Comparison of ENCODE assay signal across 8 cellular contexts in the genomic region with DNA sequence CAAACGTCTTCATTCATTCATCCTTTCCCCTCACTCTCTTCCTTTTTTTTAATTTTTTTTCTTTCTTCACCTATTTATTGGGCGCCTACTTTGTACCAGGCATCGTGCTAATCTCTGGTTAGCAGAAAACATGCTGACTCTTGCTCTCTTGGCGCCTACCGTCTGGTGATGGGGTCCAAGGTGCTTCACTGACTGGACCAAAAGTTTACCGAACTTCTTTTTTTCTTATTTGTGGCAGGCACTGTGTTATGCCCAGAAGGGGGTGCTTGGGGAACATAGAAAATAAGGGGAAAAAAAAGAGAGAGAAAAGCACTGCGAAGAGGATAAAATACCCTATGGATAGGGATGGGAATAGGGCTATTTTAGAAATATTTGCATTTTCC. TPM values are rescaled to one million over a fixed set of nuclear protein-coding genes. Genes with fewer than 3 reads are reported as not detected.
DNase-seq lines count a peak whose midpoint lies in the region; ATAC-seq and TF ChIP-seq lines count a peak whose summit lies in the region.

No MANE protein-coding gene starts in this region.

- 40 to 46% methylated on average over 7 of the region's 7 CpGs for WGBS in aorta, 2 donors

- H3K27ac ChIP-seq in lower lobe of right lung (peak overlapping the region; percentile 85), aorta (ENCODE audit: low read depth in 1 of 2, low read length in 2 of 2) (no peak overlapping the region)

- in situ Hi-C loops in astrocyte of the cerebellum (cut with HindIII; ENCODE audit: low sequenced_read_pairs), result no loop called here

- no peak for TF ChIP-seq CTCF in astrocyte of the cerebellum (IDR thresholded peaks at IDR 0.05; ENCODE audit: low read depth, low read length, missing control alignments)
- no peak for TF ChIP-seq CTCF in lower lobe of right lung (IDR thresholded peaks at IDR 0.05)

- H3K9me3 ChIP-seq in lower lobe of right lung (no peaks in the 10 kb centered on the region), aorta (ENCODE audit: control insufficient read depth, low read length) (no peaks in the 10 kb centered on the region)

- ATAC-seq in HG03342 (IDR thresholded peaks at IDR 0.05; ENCODE audit: unreplicated experiment), result peak; percentile 1
- ATAC-seq in lower lobe of right lung, result peak in 1 of 2 donors; percentile 7
- peak; percentile 15 for ATAC-seq in aorta (ENCODE audit: low FRiP score)

- H3K4me1 ChIP-seq in lower lobe of right lung (peaks cover 29% of the 10 kb centered on the region), aorta (ENCODE audit: control insufficient read depth in 1 of 2, insufficient read depth in 2 of 2, low read length in 2 of 2) (peaks cover 0 to 3% of the 10 kb centered on the region in 2 donors)

- H3K36me3 ChIP-seq in lower lobe of right lung, result no peaks in the 10 kb centered on the region
- H3K36me3 ChIP-seq in aorta (ENCODE audit: control insufficient read depth in 1 of 2, insufficient read depth in 2 of 2, low read length in 1 of 2), result no peaks in the 10 kb centered on the region

- H3K4me3 ChIP-seq in astrocyte of the cerebellum (ENCODE audit: low read depth, low read length) (peak overlapping the region; percentile 96), lower lobe of right lung (peak overlapping the region; percentile 98), aorta (ENCODE audit: low read length in 2 of 2) (peak overlapping the region; percentile 73 to 96)

- intact Hi-C loops in lower lobe of right lung (cut with DNase I) (no loop called here), aorta (cut with DNase I) (loop anchor here in 1 of 2 donors (5.0 kb wide), 1 partner anchor 35 kb away; no protein-coding TSS in a partner anchor)

- peak; percentile 45 for DNase-seq in DMS53 (lab: John Stamatoyannopoulos, UW)
- no peak for DNase-seq in DMS53 treated with DMSO at 0.1 percent for 48 hours (lab: John Stamatoyannopoulos, UW; ENCODE audit: unreplicated experiment)
- DNase-seq in astrocyte of the cerebellum (ENCODE audit: low read depth), result no peak
- DNase-seq in lower lobe of right lung, result no peak
- no peak for DNase-seq in aorta
- DNase-seq in stimulated activated CD4-positive, alpha-beta T cell treated with anti-CD3 and anti-CD28 coated beads, Interleukin-4, amount 100 ng/mL, for 24 hours, result no peak
- no peak for DNase-seq in NCI-H2196 treated with DMSO at 0.1 percent for 48 hours (lab: John Stamatoyannopoulos, UW; ENCODE audit: unreplicated experiment)

- H3K27me3 ChIP-seq in lower lobe of right lung (ENCODE audit: low read depth), result no peaks in the 10 kb centered on the region
- no peaks in the 10 kb centered on the region for H3K27me3 ChIP-seq in aorta (ENCODE audit: control insufficient read depth in 1 of 2, insufficient read depth in 2 of 2, low read length in 1 of 2)

RNA-seq across cellular contexts. Expression of a gene that starts 0.5 kb away (rescaled TPM):
- total RNA-seq in lower lobe of right lung (58.4 TPM), aorta (10 to 100 TPM; 60.5 to 66.5 TPM)
- polyA plus RNA-seq in aorta, result 100 to 1,000 TPM in 1 of 2 donors, 10 to 100 TPM in 1; 54.4 to 117 TPM
